Comparison of ENCODE assay signal across 18 cellular contexts in the genomic region with DNA sequence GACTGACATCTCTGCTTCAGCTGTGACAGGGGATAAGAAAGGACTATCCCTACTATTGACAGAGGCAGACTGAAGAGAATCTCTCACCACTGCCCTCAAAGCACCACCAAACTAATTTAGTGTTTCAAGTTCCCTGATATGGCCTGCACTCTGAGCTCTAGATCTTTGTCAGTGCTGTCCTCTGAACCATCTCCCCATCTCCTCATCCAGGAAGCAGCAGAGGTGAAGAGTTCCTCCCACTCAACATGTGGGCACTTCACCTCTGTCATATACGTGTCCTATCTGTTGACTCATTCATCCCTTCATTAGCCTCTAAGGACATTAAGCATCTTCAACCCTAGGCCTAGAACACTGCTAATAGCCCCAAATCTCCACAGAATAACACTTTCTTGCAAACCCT. TPM values are rescaled to one million over a fixed set of nuclear protein-coding genes. Genes with fewer than 3 reads are reported as not detected.
A peak's percentile ranks its signal among the peaks of the same experiment; 100 is the strongest.
DNase-seq lines count a peak whose midpoint lies in the region; ATAC-seq and TF ChIP-seq lines count a peak whose summit lies in the region.
"Had no signal": no experiment of that assay in that cellular context is flagged by ENCODE, and none has a peak within 500 bp of the region (broad histone marks: within the 10 kb centered on the region; RNA-seq: fewer than 3 reads in every experiment).

No MANE protein-coding gene starts in this region.

- peaks cover 8% of the 10 kb centered on the region for H3K4me1 ChIP-seq in CD4-positive, alpha-beta memory T cell (ENCODE audit: insufficient read depth, low read length)
- H3K4me1 ChIP-seq in osteoblast (ENCODE audit: insufficient read depth, low read length) (peaks cover 4% of the 10 kb centered on the region), ovary (ENCODE audit: insufficient read depth) (peaks cover 4% of the 10 kb centered on the region)
- H3K4me1 ChIP-seq: BLaER1 had no signal

- H4K20me1 ChIP-seq in osteoblast (ENCODE audit: insufficient read depth, low read length) = no peaks in the 10 kb centered on the region

- H3K27me3 Mint-ChIP-seq in activated CD4-positive, alpha-beta T cell treated with anti-CD3 and anti-CD28 coated beads for 36 hours = no peaks in the 10 kb centered on the region
- H3K27me3 Mint-ChIP-seq in CD4-positive, alpha-beta memory T cell = no peaks in the 10 kb centered on the region
- H3K27me3 Mint-ChIP-seq in T-helper 17 cell = no peaks in the 10 kb centered on the region

- no peak overlapping the region for H3K4me3 ChIP-seq in CD4-positive, alpha-beta memory T cell (ENCODE audit: low read length in 2 of 2)
- H3K4me3 ChIP-seq in osteoblast (ENCODE audit: insufficient read depth, low read length) = no peak overlapping the region
- H3K4me3 ChIP-seq in ovary = no peak overlapping the region
- H3K4me3 ChIP-seq: A549, adrenal gland, BLaER1, left lung had no signal

- H3K27ac ChIP-seq in CD4-positive, alpha-beta memory T cell (ENCODE audit: low read depth, low read length) = no peak overlapping the region
- H3K27ac ChIP-seq in osteoblast (ENCODE audit: low read depth, low read length) = peak overlapping the region; percentile 39
- no peak overlapping the region for H3K27ac ChIP-seq in ovary
- H3K27ac ChIP-seq: BLaER1 had no signal

- ATAC-seq in activated CD4-positive, alpha-beta T cell treated with anti-CD3 and anti-CD28 coated beads for 36 hours = peak; percentile 60
- ATAC-seq in T-helper 17 cell = no peak
- ATAC-seq: A549, left lung had no signal

- no peak for DNase-seq in activated CD4-positive, alpha-beta T cell treated with anti-CD3 and anti-CD28 coated beads for 36 hours
- no peak for DNase-seq in activated CD4-positive, alpha-beta T cell treated with anti-CD3 and anti-CD28 coated beads for 4 hours
- DNase-seq in CD4-positive, alpha-beta memory T cell = no peak
- DNase-seq in T-helper 17 cell (no peak), osteoblast (ENCODE audit: insufficient read length, low spot score, missing footprints) (no peak), SKM-1 treated with dmso at 0.1 percent for 144 hours (lab: John Stamatoyannopoulos, UW; ENCODE audit: unreplicated experiment) (no peak), ovary (no peak)
- DNase-seq in stimulated activated CD4-positive, alpha-beta T cell treated with anti-CD3 and anti-CD28 coated beads, Interleukin-1b, Interleukin-23, amount 100 ng/mL, for 48 hours = no peak
- DNase-seq: activated CD4-positive, alpha-beta T cell treated with anti-CD3 and anti-CD28 coated beads, Interleukin-2, amount 50 U/mL, for 48 hours; adrenal gland; cortex of kidney; HCEC 1CT; left lung; NCI-H69; substantia nigra had no signal

- no peak for TF ChIP-seq POLR2A in ovary (IDR thresholded peaks at IDR 0.05)

- intact Hi-C loops in activated CD4-positive, alpha-beta T cell treated with anti-CD3 and anti-CD28 coated beads for 36 hours (cut with DNase I, micrococcal nuclease) = no loop called here
- intact Hi-C loops in CD4-positive, alpha-beta memory T cell (cut with micrococcal nuclease) = no loop called here
- intact Hi-C loops in ovary (cut with DNase I) = no loop called here

- TF ChIP-seq CTCF in osteoblast (IDR thresholded peaks at IDR 0.05; ENCODE audit: extremely low read depth, low read depth, low read length) (no peak), ovary (IDR thresholded peaks at IDR 0.05) (no peak)

- H3K9me3 ChIP-seq in CD4-positive, alpha-beta memory T cell (ENCODE audit: control insufficient read depth in 1 of 2, low read length in 2 of 2) = no peaks in the 10 kb centered on the region
- H3K9me3 ChIP-seq in T-helper 17 cell (ENCODE audit: control insufficient read depth, low read length, poor library complexity, severe bottlenecking) (no peaks in the 10 kb centered on the region), osteoblast (ENCODE audit: low read depth, low read length) (no peaks in the 10 kb centered on the region), ovary (no peaks in the 10 kb centered on the region)
- H3K9me3 ChIP-seq: A549, adrenal gland, BLaER1, left lung had no signal

- 69 to 79% (median 72%) methylated on average over 1 of the region's 1 CpG for WGBS in ovary, 3 donors

- H3K27me3 ChIP-seq in CD4-positive, alpha-beta memory T cell (ENCODE audit: insufficient read depth, low read length) = no peaks in the 10 kb centered on the region
- no peaks in the 10 kb centered on the region for H3K27me3 ChIP-seq in osteoblast (ENCODE audit: insufficient read depth, low read length)
- no peaks in the 10 kb centered on the region for H3K27me3 ChIP-seq in ovary
- H3K27me3 ChIP-seq: adrenal gland, BLaER1, left lung had no signal

- H3K4me2 ChIP-seq in osteoblast (ENCODE audit: insufficient read depth, low read length) = no peak overlapping the region
- H3K4me2 ChIP-seq: A549, BLaER1 had no signal

- peak overlapping the region; percentile 29 for H3K27ac Mint-ChIP-seq in activated CD4-positive, alpha-beta T cell treated with anti-CD3 and anti-CD28 coated beads for 36 hours
- peak overlapping the region in 6 of 7 donors; percentile 9 to 86 (median 27) for H3K27ac Mint-ChIP-seq in CD4-positive, alpha-beta memory T cell
- H3K27ac Mint-ChIP-seq in T-helper 17 cell = peak overlapping the region; percentile 72

- peaks cover 15% of the 10 kb centered on the region for H3K4me1 Mint-ChIP-seq in activated CD4-positive, alpha-beta T cell treated with anti-CD3 and anti-CD28 coated beads for 36 hours
- peaks cover 10 to 22% (median 13%) of the 10 kb centered on the region in 4 donors for H3K4me1 Mint-ChIP-seq in CD4-positive, alpha-beta memory T cell
- H3K4me1 Mint-ChIP-seq in T-helper 17 cell = peaks cover 12% of the 10 kb centered on the region

- no peak for TF ChIP-seq EP300 in ovary (IDR thresholded peaks at IDR 0.05)

- H2AFZ ChIP-seq in osteoblast (ENCODE audit: low read length) = no peak overlapping the region

- H3K4me3 Mint-ChIP-seq in activated CD4-positive, alpha-beta T cell treated with anti-CD3 and anti-CD28 coated beads for 36 hours = no peak overlapping the region
- H3K4me3 Mint-ChIP-seq in CD4-positive, alpha-beta memory T cell = no peak overlapping the region
- H3K4me3 Mint-ChIP-seq in T-helper 17 cell = no peak overlapping the region

- H3K36me3 ChIP-seq in CD4-positive, alpha-beta memory T cell (ENCODE audit: insufficient read depth, low read length) = no peaks in the 10 kb centered on the region
- H3K36me3 ChIP-seq in osteoblast (ENCODE audit: insufficient read depth, low read length) (peaks cover 30% of the 10 kb centered on the region), ovary (no peaks in the 10 kb centered on the region)

- H3K9me3 Mint-ChIP-seq in activated CD4-positive, alpha-beta T cell treated with anti-CD3 and anti-CD28 coated beads for 36 hours (ENCODE audit: low read depth) = no peaks in the 10 kb centered on the region
- no peaks in the 10 kb centered on the region for H3K9me3 Mint-ChIP-seq in CD4-positive, alpha-beta memory T cell

- CTCF ChIA-PET in activated CD4-positive, alpha-beta T cell treated with anti-CD3 and anti-CD28 coated beads for 36 hours (lab: Charles Lee) = interaction anchor here (0.8 to 0.9 kb wide), 2 partner anchors 12 to 29 kb away, joined by 3 read pairs; no protein-coding TSS in a partner anchor
- CTCF ChIA-PET in CD4-positive, alpha-beta memory T cell (lab: Charles Lee; ENCODE audit: partially characterized antibody) = no interaction called here

- peaks cover 49% of the 10 kb centered on the region for H3K79me2 ChIP-seq in osteoblast (ENCODE audit: insufficient read depth, low read length)

- POLR2A ChIA-PET in activated CD4-positive, alpha-beta T cell treated with anti-CD3 and anti-CD28 coated beads for 36 hours (lab: Charles Lee) = no interaction called here
- POLR2A ChIA-PET in CD4-positive, alpha-beta memory T cell (lab: Charles Lee; ENCODE audit: partially characterized antibody) = interaction anchor here (1.0 to 1.3 kb wide), 2 partner anchors 11 to 14 kb away, joined by 7 read pairs; a partner anchor contains a TSS

- H3K36me3 Mint-ChIP-seq in activated CD4-positive, alpha-beta T cell treated with anti-CD3 and anti-CD28 coated beads for 36 hours (ENCODE audit: low read depth) = peaks cover 60% of the 10 kb centered on the region
- peaks cover 4 to 17% of the 10 kb centered on the region in 2 donors for H3K36me3 Mint-ChIP-seq in CD4-positive, alpha-beta memory T cell
- no peaks in the 10 kb centered on the region for H3K36me3 Mint-ChIP-seq in T-helper 17 cell (ENCODE audit: low read depth)

RNA-seq across cellular contexts. Expression of a gene that starts 14.1 kb away (rescaled TPM):
- total RNA-seq in activated CD4-positive, alpha-beta T cell treated with anti-CD3 and anti-CD28 coated beads for 36 hours = 1 to 10 TPM; 4.5 to 4.8 TPM
- total RNA-seq in CD4-positive, alpha-beta memory T cell = 10 to 100 TPM; 28.7 to 32.0 TPM
- polyA plus RNA-seq in CD4-positive, alpha-beta memory T cell = 10 to 100 TPM; 38.7 to 38.8 TPM
- 10 to 100 TPM; 15.9 to 16.9 TPM for total RNA-seq in T-helper 17 cell
- total RNA-seq in osteoblast = 69.5 and 89.6 TPM in 2 replicates
- 100 to 1,000 TPM in 5 of 7 donors, 10 to 100 TPM in 2; 61.5 to 135 (median 120) TPM for total RNA-seq in ovary
- polyA plus RNA-seq in ovary = 100 to 1,000 TPM in 1 of 2 donors, 10 to 100 TPM in 1; 94.4 to 148 TPM

RNA-seq across cellular contexts. Expression of a gene that starts 19.2 kb away (rescaled TPM):
- 100 to 1,000 TPM; 103 to 114 TPM for total RNA-seq in activated CD4-positive, alpha-beta T cell treated with anti-CD3 and anti-CD28 coated beads for 36 hours
- total RNA-seq in CD4-positive, alpha-beta memory T cell = 1 to 10 TPM; 1.3 to 1.7 TPM
- polyA plus RNA-seq in CD4-positive, alpha-beta memory T cell = 1 to 10 TPM in 1 of 2 donors, under 1 TPM in 1; 0.81 to 2.8 TPM
- total RNA-seq in T-helper 17 cell (1 to 10 TPM in 1 of 2 donors, under 1 TPM in 1; 0.92 to 1.0 TPM), osteoblast (4.7 and 8.0 TPM in 2 replicates), ovary (1 to 10 TPM; 2.2 to 10.0 (median 3.5) TPM)
- polyA plus RNA-seq in ovary = 1 to 10 TPM; 2.5 to 3.2 TPM

RNA-seq across cellular contexts. Expression of a gene that starts 19.6 kb away (rescaled TPM):
- 10 to 100 TPM; 62.0 to 84.2 TPM for total RNA-seq in activated CD4-positive, alpha-beta T cell treated with anti-CD3 and anti-CD28 coated beads for 36 hours
- total RNA-seq in CD4-positive, alpha-beta memory T cell = 10 to 100 TPM; 50.1 to 55.3 TPM
- polyA plus RNA-seq in CD4-positive, alpha-beta memory T cell = 10 to 100 TPM; 40.9 to 48.0 TPM
- total RNA-seq in T-helper 17 cell = 10 to 100 TPM; 21.8 to 23.7 TPM
- 25.0 and 26.8 TPM in 2 replicates for total RNA-seq in osteoblast
- total RNA-seq in ovary = 10 to 100 TPM; 23.8 to 41.5 (median 31.8) TPM
- polyA plus RNA-seq in ovary = 10 to 100 TPM; 15.5 to 40.7 TPM

RNA-seq across cellular contexts. Expression of a gene that starts 39.2 kb away (rescaled TPM):
- total RNA-seq in activated CD4-positive, alpha-beta T cell treated with anti-CD3 and anti-CD28 coated beads for 36 hours = 1 to 10 TPM; 5.1 to 5.6 TPM
- total RNA-seq in CD4-positive, alpha-beta memory T cell = 10 to 100 TPM; 10.8 to 10.9 TPM
- 1 to 10 TPM; 3.3 to 4.9 TPM for polyA plus RNA-seq in CD4-positive, alpha-beta memory T cell
- total RNA-seq in T-helper 17 cell = 10 to 100 TPM in 1 of 2 donors, 1 to 10 TPM in 1; 7.1 to 18.6 TPM
- total RNA-seq in osteoblast = under 0.01 TPM in 2 replicates
- 1 to 10 TPM; 1.0 to 6.9 (median 2.5) TPM for total RNA-seq in ovary
- polyA plus RNA-seq in ovary = 1 to 10 TPM; 1.2 to 3.1 TPM
- total RNA-seq: MCF 10A had no signal

Comparison
In these comparisons a context has a peak if more than half of its experiments do, and no peak if none do; other contexts are left out.
1. RNA of a gene that starts 19.2 kb away (total RNA-seq): 103 to 114 TPM in activated CD4-positive, alpha-beta T cell treated with anti-CD3 and anti-CD28 coated beads for 36 hours; 4.7 to 8.0 TPM in osteoblast, 2.2 to 10.0 TPM in ovary, 1.3 to 1.7 TPM in CD4-positive, alpha-beta memory T cell and 0.92 to 1.0 TPM in T-helper 17 cell; every median in the first group is over 4 times any median in the second.
2. Peak in every context shown above with its lines, with median percentiles within 50 percentile points of each other: H3K27ac Mint-ChIP-seq.